ENCODE assay signal across 1 cellular context in genomic region chr16:28089205-28089991, GRCh38.
TF ChIP-seq lines count a peak whose summit lies in the region.

No MANE protein-coding gene starts in this region.

TF ChIP-seq in H1, 55 proteins besides CTCF, POLR2A, EP300 and RAD21 (continued from another document):
- no peak for TF ChIP-seq USF2 (IDR thresholded peaks at IDR 0.05; ENCODE audit: low read length)
- no peak for TF ChIP-seq RNF2 (IDR thresholded peaks at IDR 0.05; ENCODE audit: borderline replicate concordance, low read depth, low read length, missing control alignments, poor library complexity, severe bottlenecking)
- no peak for TF ChIP-seq CREB1 (IDR thresholded peaks at IDR 0.05)
- no peak for TF ChIP-seq MAX (IDR thresholded peaks at IDR 0.05)
- no peak for TF ChIP-seq EGR1 (IDR thresholded peaks at IDR 0.05; ENCODE audit: borderline replicate concordance, low read depth, low read length)
- no peak for TF ChIP-seq POLR2AphosphoS5 (IDR thresholded peaks at IDR 0.05; ENCODE audit: low read depth, low read length)
- TF ChIP-seq CBX8 (IDR thresholded peaks at IDR 0.05; ENCODE audit: borderline replicate concordance, low read depth, low read length) = no peak
- TF ChIP-seq SUZ12 (IDR thresholded peaks at IDR 0.05; ENCODE audit: low read length) = no peak
- TF ChIP-seq CEBPB (IDR thresholded peaks at IDR 0.05; ENCODE audit: low read depth, low read length) = no peak
- TF ChIP-seq SAP30 (IDR thresholded peaks at IDR 0.05; ENCODE audit: insufficient read depth, insufficient replicate concordance, low read length) = no peak
- TF ChIP-seq KDM5A (IDR thresholded peaks at IDR 0.05; ENCODE audit: low read length) = no peak
- no peak for TF ChIP-seq ATF2 (IDR thresholded peaks at IDR 0.05; ENCODE audit: low read length)
- TF ChIP-seq RBBP5 (IDR thresholded peaks at IDR 0.05; ENCODE audit: borderline replicate concordance, low read depth, low read length) = no peak
- no peak for TF ChIP-seq CHD1 (IDR thresholded peaks at IDR 0.05; ENCODE audit: low read depth, low read length)
- no peak for TF ChIP-seq BACH1 (IDR thresholded peaks at IDR 0.05; ENCODE audit: low read length)
- no peak for TF ChIP-seq SIN3A (conservative IDR thresholded peaks at IDR 0.05 in 1 of 2, IDR thresholded peaks at IDR 0.05 in 1 of 2; ENCODE audit: low read depth in 1 of 2, low read length in 2 of 2)
TF ChIP-seq in H1: peak in this region for 0.
